ENCODE assay signal across 10 cellular contexts in the genomic region with DNA sequence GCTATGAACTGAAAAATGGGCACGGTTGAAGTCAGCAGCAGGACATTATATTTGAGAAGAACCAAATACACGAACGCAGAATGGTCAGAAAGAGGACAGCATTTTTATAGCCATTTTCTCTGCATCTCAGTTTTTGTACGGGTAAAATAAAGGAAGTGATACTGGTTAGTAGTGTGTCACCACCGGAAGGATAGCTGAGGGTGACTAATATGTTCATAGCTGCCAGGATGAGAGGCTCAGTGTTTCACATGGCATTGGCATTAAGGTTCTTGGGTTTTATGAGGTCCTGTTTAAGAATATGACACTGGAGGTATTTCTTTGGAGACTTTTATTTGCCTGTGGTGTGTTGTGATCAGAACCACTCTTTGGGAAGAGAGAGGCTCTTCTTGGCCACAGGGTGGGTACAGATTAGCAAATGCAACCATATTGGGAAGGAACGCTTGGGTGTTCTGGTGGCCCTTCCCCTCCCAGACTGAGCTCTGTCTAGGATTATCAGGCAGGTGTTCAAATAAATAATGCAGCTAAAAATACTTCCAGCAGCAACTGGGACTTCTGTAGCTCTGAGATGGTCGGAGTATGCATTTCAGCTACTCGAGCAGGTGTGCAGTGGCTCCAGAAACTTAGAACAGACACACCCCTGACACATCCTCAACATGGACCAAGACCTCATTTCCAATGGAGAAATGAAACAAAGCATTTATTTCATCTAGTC.
DNase-seq lines count a peak whose midpoint lies in the region; ATAC-seq and FAIRE-seq lines count a peak whose summit lies in the region.
"Had no signal": no experiment of that assay in that cellular context is flagged by ENCODE, and none has a peak within 500 bp of the region (broad histone marks: within the 10 kb centered on the region; RNA-seq: fewer than 3 reads in every experiment).

No MANE protein-coding gene starts in this region.

- H3K4me3 Mint-ChIP-seq in activated T-cell treated with anti-CD3 and anti-CD28 coated beads, Interleukin-2, amount 50 U/mL, for 72 hours, result no peak overlapping the region
- H3K4me3 Mint-ChIP-seq in activated T-cell treated with anti-CD3 and anti-CD28 coated beads, Interleukin-2, amount 50 U/mL, for 24 hours, result no peak overlapping the region
- H3K4me3 Mint-ChIP-seq: central memory CD8-positive, alpha-beta T cell had no signal

- H3K4me1 Mint-ChIP-seq in activated T-cell treated with anti-CD3 and anti-CD28 coated beads, Interleukin-2, amount 50 U/mL, for 72 hours (ENCODE audit: low read depth), result no peaks in the 10 kb centered on the region
- peaks cover 11% of the 10 kb centered on the region for H3K4me1 Mint-ChIP-seq in activated T-cell treated with anti-CD3 and anti-CD28 coated beads, Interleukin-2, amount 50 U/mL, for 24 hours (ENCODE audit: low read depth)

- no peaks in the 10 kb centered on the region for H3K27me3 Mint-ChIP-seq in activated T-cell treated with anti-CD3 and anti-CD28 coated beads, Interleukin-2, amount 50 U/mL, for 72 hours (ENCODE audit: low read depth)
- peaks cover 7% of the 10 kb centered on the region for H3K27me3 Mint-ChIP-seq in activated T-cell treated with anti-CD3 and anti-CD28 coated beads, Interleukin-2, amount 50 U/mL, for 24 hours

- H3K4me3 ChIP-seq in adipocyte (ENCODE audit: low read length), result no peak overlapping the region

- peak in 1 of 2 donors; percentile 4 for DNase-seq in activated T-cell treated with anti-CD3 and anti-CD28 coated beads, Interleukin-2, amount 50 U/mL, for 72 hours
- DNase-seq in activated T-cell treated with anti-CD3 and anti-CD28 coated beads, Interleukin-2, amount 50 U/mL, for 24 hours, result no peak
- peak; percentile 25 for DNase-seq in adipocyte (ENCODE audit: low read depth)
- peak; percentile 20 for DNase-seq in urothelium cell line (ENCODE audit: low spot score)
- DNase-seq in effector CD4-positive, alpha-beta T cell, result no peak
- no peak for DNase-seq in foreskin melanocyte
- DNase-seq in NCI-H1436 (lab: John Stamatoyannopoulos, UW), result no peak
- DNase-seq: NCI-H226 had no signal

- no peak for FAIRE-seq in urothelium cell line (lab: Jason Lieb, UNC)

- H3K27me3 ChIP-seq in adipocyte (replicated peaks; ENCODE audit: control insufficient read depth, insufficient read depth, low read length), result no peaks in the 10 kb centered on the region

- H3K27ac Mint-ChIP-seq in activated T-cell treated with anti-CD3 and anti-CD28 coated beads, Interleukin-2, amount 50 U/mL, for 72 hours, result no peak overlapping the region
- H3K27ac Mint-ChIP-seq in activated T-cell treated with anti-CD3 and anti-CD28 coated beads, Interleukin-2, amount 50 U/mL, for 24 hours, result no peak overlapping the region

- H3K9me3 ChIP-seq in adipocyte (ENCODE audit: control insufficient read depth, low read length), result no peaks in the 10 kb centered on the region

- H3K36me3 ChIP-seq in adipocyte (ENCODE audit: control insufficient read depth, insufficient read depth, low read length, severe bottlenecking), result no peaks in the 10 kb centered on the region

- H3K9me3 Mint-ChIP-seq in activated T-cell treated with anti-CD3 and anti-CD28 coated beads, Interleukin-2, amount 50 U/mL, for 72 hours, result peaks cover 0 to 5% of the 10 kb centered on the region in 2 donors
- H3K9me3 Mint-ChIP-seq in activated T-cell treated with anti-CD3 and anti-CD28 coated beads, Interleukin-2, amount 50 U/mL, for 24 hours, result no peaks in the 10 kb centered on the region

- peak; percentile 68 to 77 for ATAC-seq in activated T-cell treated with anti-CD3 and anti-CD28 coated beads, Interleukin-2, amount 50 U/mL, for 72 hours (replicated peaks in 1 of 2)
- peak; percentile 88 for ATAC-seq in HG03469 (IDR thresholded peaks at IDR 0.05; ENCODE audit: unreplicated experiment)

- peaks cover 61% of the 10 kb centered on the region for H3K4me1 ChIP-seq in adipocyte (ENCODE audit: control insufficient read depth, insufficient read depth, low read length)

- no peaks in the 10 kb centered on the region for H3K36me3 Mint-ChIP-seq in activated T-cell treated with anti-CD3 and anti-CD28 coated beads, Interleukin-2, amount 50 U/mL, for 72 hours (ENCODE audit: insufficient read depth in 2 of 2)
- no peaks in the 10 kb centered on the region for H3K36me3 Mint-ChIP-seq in activated T-cell treated with anti-CD3 and anti-CD28 coated beads, Interleukin-2, amount 50 U/mL, for 24 hours (ENCODE audit: low read depth)

- no peak overlapping the region for H3K9ac ChIP-seq in adipocyte (ENCODE audit: low read length)

Comparison
In these comparisons a context has a peak if more than half of its experiments do, and no peak if none do; other contexts are left out.
1. DNase-seq: peak in adipocyte (single experiment) and urothelium cell line (single experiment); none in activated T-cell treated with anti-CD3 and anti-CD28 coated beads, Interleukin-2, amount 50 U/mL, for 24 hours (single experiment), effector CD4-positive, alpha-beta T cell (single experiment), foreskin melanocyte (single experiment) and NCI-H1436 (single experiment).